In the genomic region with DNA sequence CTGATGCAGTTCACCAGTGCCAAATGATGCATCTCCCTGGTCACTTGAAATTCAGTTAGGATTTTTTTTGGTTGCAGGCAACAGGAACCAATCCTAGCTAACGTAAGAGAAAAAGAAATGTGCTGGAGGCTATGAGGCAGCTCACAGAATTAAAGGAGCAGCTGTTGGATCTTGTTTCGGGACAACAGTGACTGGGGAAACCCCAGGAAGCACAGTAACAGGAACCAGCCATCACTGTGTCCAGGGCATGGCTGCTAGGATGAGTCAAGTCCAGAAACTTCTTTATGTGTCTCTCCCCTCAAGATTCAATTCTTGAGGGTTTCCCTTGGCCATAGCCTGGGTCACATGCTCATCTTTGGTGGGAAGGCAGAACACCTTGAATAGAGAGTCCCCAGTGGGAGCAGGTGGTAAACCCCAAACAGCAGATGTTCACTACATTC, we compare ENCODE assay signal across 10 cellular contexts. TPM values are rescaled to one million over a fixed set of nuclear protein-coding genes. Genes with fewer than 3 reads are reported as not detected.
DNase-seq lines count a peak whose midpoint lies in the region; ATAC-seq and TF ChIP-seq lines count a peak whose summit lies in the region.
"Had no signal": no experiment of that assay in that cellular context is flagged by ENCODE, and none has a peak within 500 bp of the region (broad histone marks: within the 10 kb centered on the region; RNA-seq: fewer than 3 reads in every experiment).

No MANE protein-coding gene starts in this region.

- no peak overlapping the region for H3K27ac ChIP-seq in Peyer's patch

- H3K4me3 ChIP-seq in AG09309 (ENCODE audit: control insufficient read depth, low read depth, low read length) = no peak overlapping the region
- no peak overlapping the region for H3K4me3 ChIP-seq in Peyer's patch

- no peaks in the 10 kb centered on the region for H3K4me1 ChIP-seq in Peyer's patch

- TF ChIP-seq POLR2A in Peyer's patch (IDR thresholded peaks at IDR 0.05) = no peak

- TF ChIP-seq CTCF in AG09309 (IDR thresholded peaks at IDR 0.05; ENCODE audit: control insufficient read depth, insufficient read depth, low read depth, low read length, missing control alignments) (no peak), Peyer's patch (IDR thresholded peaks at IDR 0.05) (no peak)

- no peaks in the 10 kb centered on the region for H3K9me3 ChIP-seq in Peyer's patch

- H3K36me3 ChIP-seq in Peyer's patch = no peaks in the 10 kb centered on the region

- ATAC-seq in GM18873 (IDR thresholded peaks at IDR 0.05; ENCODE audit: low FRiP score, unreplicated experiment) (peak; percentile 91), HG02885 (IDR thresholded peaks at IDR 0.05; ENCODE audit: poor library complexity, unreplicated experiment) (peak; percentile 80)

- H3K27me3 ChIP-seq in Peyer's patch = no peaks in the 10 kb centered on the region

- DNase-seq in AG09309 (ENCODE audit: low read depth) (peak; percentile 37), amniotic stem cell (lab: John Stamatoyannopoulos, UW) (peak; percentile 37), NCI-H1694 treated with DMSO at 0.1 percent for 48 hours (lab: John Stamatoyannopoulos, UW) (no peak), germinal center (ENCODE audit: low spot score) (no peak), hepatic stellate cell (ENCODE audit: low spot score) (no peak), Peyer's patch (no peak)
- DNase-seq: NCI-H1105 treated with DMSO at 0.1 percent for 48 hours; stimulated activated CD4-positive, alpha-beta T cell treated with anti-CD3 and anti-CD28 coated beads, Interleukin-4, amount 100 ng/mL, for 1 hour had no signal

RNA-seq across cellular contexts. Expression of a gene that starts 39.0 kb away (rescaled TPM):
- 10 to 100 TPM in 1 of 4 donors, 1 to 10 TPM in 3; 2.8 to 20.6 (median 7.9) TPM for total RNA-seq in Peyer's patch

Comparison
In these comparisons a context has a peak if more than half of its experiments do, and no peak if none do; other contexts are left out.
1. DNase-seq: peak in AG09309 (single experiment) and amniotic stem cell (single experiment); none in NCI-H1694 treated with DMSO at 0.1 percent for 48 hours (single experiment), germinal center (single experiment), hepatic stellate cell (single experiment) and Peyer's patch (0 of 3).